Comparison of ENCODE assay signal across 13 cellular contexts in the genomic region with DNA sequence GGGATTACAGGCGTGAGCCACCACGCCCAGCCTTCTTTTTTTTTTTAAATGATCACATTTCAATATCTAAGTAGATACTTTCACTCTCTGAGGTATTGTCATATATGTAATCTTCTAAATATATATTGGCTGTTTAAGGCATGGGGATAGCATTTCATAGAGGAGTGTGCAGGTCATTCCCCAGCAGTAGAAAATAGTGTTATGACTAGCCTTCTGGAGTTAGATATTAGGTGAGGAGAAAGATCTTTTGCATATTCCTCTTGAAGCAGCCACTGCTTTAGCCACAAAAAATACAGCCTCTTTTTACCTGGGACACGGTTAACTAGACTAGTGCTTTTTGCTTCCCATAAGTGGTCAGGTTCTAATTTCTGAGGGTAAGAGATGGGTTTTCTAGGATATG. TPM values are rescaled to one million over a fixed set of nuclear protein-coding genes. Genes with fewer than 3 reads are reported as not detected.
DNase-seq lines count a peak whose midpoint lies in the region; ATAC-seq lines count a peak whose summit lies in the region.
"Had no signal": no experiment of that assay in that cellular context is flagged by ENCODE, and none has a peak within 500 bp of the region (broad histone marks: within the 10 kb centered on the region; RNA-seq: fewer than 3 reads in every experiment).

No MANE protein-coding gene starts in this region.

- DNase-seq in CD4-positive, CD25-positive, alpha-beta regulatory T cell = no peak
- DNase-seq in NCI-H2171 treated with DMSO at 0.1 percent for 48 hours (lab: John Stamatoyannopoulos, UW) (no peak), SIG-M5 treated with dmso at 0.1 percent for 504 hours (lab: John Stamatoyannopoulos, UW; ENCODE audit: unreplicated experiment) (no peak), iPS-NIHi11 (ENCODE audit: low spot score) (no peak), KBM-7 (no peak)
- DNase-seq: activated CD8-positive, alpha-beta memory T cell treated with anti-CD3 and anti-CD28 coated beads, Interleukin-2, amount 50 U/mL, for 4 hours; AML-193; NCI-H2081 treated with DMSO at 0.1 percent for 48 hours; retina; SHP77 treated with DMSO at 0.1 percent for 48 hours had no signal

- H3K9me3 ChIP-seq in CD4-positive, CD25-positive, alpha-beta regulatory T cell (ENCODE audit: control insufficient read depth in 2 of 2, low read length in 2 of 2) = no peaks in the 10 kb centered on the region

- peaks cover 51 to 92% (median 71%) of the 10 kb centered on the region in 4 donors for H3K4me1 Mint-ChIP-seq in CD4-positive, CD25-positive, alpha-beta regulatory T cell

- H3K4me1 ChIP-seq in CD4-positive, CD25-positive, alpha-beta regulatory T cell (ENCODE audit: control insufficient read depth, insufficient read depth, low read length, poor library complexity, severe bottlenecking) = peaks cover 61% of the 10 kb centered on the region

- in situ Hi-C loops in KBM-7 (cut with MboI; ENCODE audit: low pct_unique_long_range_greater_than_20kb, low sequenced_read_pairs) = no loop called here

- no peaks in the 10 kb centered on the region for H3K36me3 ChIP-seq in CD4-positive, CD25-positive, alpha-beta regulatory T cell (ENCODE audit: control insufficient read depth, insufficient read depth, low read length)

- peaks cover 4% of the 10 kb centered on the region for H3K36me3 Mint-ChIP-seq in CD4-positive, CD25-positive, alpha-beta regulatory T cell

- no peaks in the 10 kb centered on the region for H3K27me3 Mint-ChIP-seq in CD4-positive, CD25-positive, alpha-beta regulatory T cell

- ATAC-seq in CD4-positive, CD25-positive, alpha-beta regulatory T cell (ENCODE audit: low read depth in 2 of 2) = no peak
- ATAC-seq in GM18909 (IDR thresholded peaks at IDR 0.05; ENCODE audit: poor library complexity, unreplicated experiment) (peak; percentile 86), HG02588 (IDR thresholded peaks at IDR 0.05; ENCODE audit: unreplicated experiment) (peak; percentile 75), HG03439 (IDR thresholded peaks at IDR 0.05; ENCODE audit: unreplicated experiment) (peak; percentile 59)

- no peak overlapping the region for H3K4me3 ChIP-seq in CD4-positive, CD25-positive, alpha-beta regulatory T cell (ENCODE audit: low read depth, low read length)

- peak overlapping the region in 2 of 4 donors; percentile 23 to 33 for H3K4me3 Mint-ChIP-seq in CD4-positive, CD25-positive, alpha-beta regulatory T cell

- no peaks in the 10 kb centered on the region for H3K27me3 ChIP-seq in CD4-positive, CD25-positive, alpha-beta regulatory T cell (ENCODE audit: control insufficient read depth, insufficient read depth, low read length)

- H3K9me3 Mint-ChIP-seq in CD4-positive, CD25-positive, alpha-beta regulatory T cell = peaks cover 0 to 1% (median 0%) of the 10 kb centered on the region in 7 donors

- no peak overlapping the region for H3K27ac ChIP-seq in CD4-positive, CD25-positive, alpha-beta regulatory T cell (ENCODE audit: insufficient read depth, low read length, poor library complexity, severe bottlenecking)

- peak overlapping the region; percentile 6 to 91 (median 21) for H3K27ac Mint-ChIP-seq in CD4-positive, CD25-positive, alpha-beta regulatory T cell

RNA-seq across cellular contexts. Expression of a gene that starts 28.9 kb away (rescaled TPM):
- total RNA-seq in CD4-positive, CD25-positive, alpha-beta regulatory T cell = 341 TPM
- 100 to 1,000 TPM; 368 to 405 (median 380) TPM for polyA plus RNA-seq in CD4-positive, CD25-positive, alpha-beta regulatory T cell

Comparison
In these comparisons a context has a peak if more than half of its experiments do, and no peak if none do; other contexts are left out.
1. ATAC-seq: peak in GM18909 (single experiment), HG02588 (single experiment) and HG03439 (single experiment); none in CD4-positive, CD25-positive, alpha-beta regulatory T cell (0 of 2).